In the genomic region with DNA sequence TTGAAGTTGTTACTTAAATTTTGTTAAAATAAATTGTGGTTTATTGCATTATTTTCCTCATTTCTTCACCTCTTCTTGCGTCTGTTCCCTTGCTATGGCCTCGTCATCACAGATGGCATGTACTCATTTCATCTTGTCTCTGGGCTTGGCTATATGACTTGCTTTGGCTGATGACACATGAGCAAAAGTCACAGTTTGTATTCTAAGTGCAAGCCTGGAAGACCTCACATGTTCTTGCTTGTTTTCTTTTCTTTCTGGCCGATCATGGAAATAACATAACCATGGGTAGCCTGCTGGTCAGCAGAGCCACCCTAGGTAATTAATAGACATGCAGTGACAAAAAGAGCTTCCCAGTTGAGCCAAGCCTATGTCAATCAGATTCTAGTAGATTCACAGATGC, we compare ENCODE assay signal across 18 cellular contexts.
"Had no signal": no experiment of that assay in that cellular context is flagged by ENCODE, and none has a peak within 500 bp of the region (broad histone marks: within the 10 kb centered on the region; RNA-seq: fewer than 3 reads in every experiment).

No MANE protein-coding gene starts in this region.

- H3K9me3 Mint-ChIP-seq: activated CD4-positive, alpha-beta T cell treated with anti-CD3 and anti-CD28 coated beads, Interleukin-2, amount 10 ng/mL, durations not matched to agents 24 days and 14 days; central memory CD8-positive, alpha-beta T cell; neural progenitor cell; stimulated activated effector memory CD8-positive, alpha-beta T cell treated with anti-CD3 and anti-CD28 coated beads, Interleukin-12 subunit alpha, Interleukin-12 subunit beta, amount 100 ng/mL, for 72 hours; WTC11 had no signal

- DNase-seq: activated CD4-positive, alpha-beta T cell treated with anti-CD3 and anti-CD28 coated beads, Interleukin-2, amount 10 ng/mL, durations not matched to agents 24 days and 14 days; activated CD8-positive, alpha-beta memory T cell treated with anti-CD3 and anti-CD28 coated beads, Interleukin-2, amount 50 U/mL, for 4 hours; activated CD8-positive, alpha-beta T cell treated with anti-CD3 and anti-CD28 coated beads, Interleukin-2, amount 10 ng/mL, durations not matched to agents 7 days and 5 days; activated effector memory CD4-positive, alpha-beta T cell treated with anti-CD3 and anti-CD28 coated beads, Interleukin-2, amount 50 U/mL, for 16 hours; activated T-cell treated with anti-CD3 and anti-CD28 coated beads, Interleukin-2, amount 50 U/mL, for 48 hours; adrenal gland; cortex of kidney; effector CD4-positive, alpha-beta T cell; lower lobe of right lung; pancreas; sigmoid colon; stimulated activated CD4-positive, alpha-beta T cell treated with anti-CD3 and anti-CD28 coated beads, Interleukin-12 subunit alpha, Interleukin-12 subunit beta, amount 100 ng/mL, for 4 hours; T-helper 17 cell had no signal

- ATAC-seq: activated CD8-positive, alpha-beta T cell treated with anti-CD3 and anti-CD28 coated beads, Interleukin-2, amount 10 ng/mL, durations not matched to agents 7 days and 5 days; lower lobe of right lung; pancreas; stimulated activated effector memory CD8-positive, alpha-beta T cell treated with anti-CD3 and anti-CD28 coated beads, Interleukin-12 subunit alpha, Interleukin-12 subunit beta, amount 100 ng/mL, for 72 hours; T-helper 17 cell; WTC11 had no signal

- H3K4me1 Mint-ChIP-seq: activated CD4-positive, alpha-beta T cell treated with anti-CD3 and anti-CD28 coated beads, Interleukin-2, amount 10 ng/mL, durations not matched to agents 24 days and 14 days; activated naive CD4-positive, alpha-beta T cell treated with anti-CD3 and anti-CD28 coated beads, Interleukin-2, amount 50 U/mL, for 24 hours; central memory CD8-positive, alpha-beta T cell; stimulated activated effector memory CD8-positive, alpha-beta T cell treated with anti-CD3 and anti-CD28 coated beads, Interleukin-12 subunit alpha, Interleukin-12 subunit beta, amount 100 ng/mL, for 72 hours; T-helper 17 cell had no signal

- H3K4me2 ChIP-seq: neural progenitor cell had no signal

- H3K4me3 Mint-ChIP-seq: activated CD4-positive, alpha-beta T cell treated with anti-CD3 and anti-CD28 coated beads, Interleukin-2, amount 10 ng/mL, durations not matched to agents 24 days and 14 days; activated CD8-positive, alpha-beta T cell treated with anti-CD3 and anti-CD28 coated beads, Interleukin-2, amount 10 ng/mL, durations not matched to agents 7 days and 5 days; activated naive CD4-positive, alpha-beta T cell treated with anti-CD3 and anti-CD28 coated beads, Interleukin-2, amount 50 U/mL, for 24 hours; central memory CD8-positive, alpha-beta T cell; neural progenitor cell; stimulated activated effector memory CD8-positive, alpha-beta T cell treated with anti-CD3 and anti-CD28 coated beads, Interleukin-12 subunit alpha, Interleukin-12 subunit beta, amount 100 ng/mL, for 72 hours; T-helper 17 cell; WTC11 had no signal

- H3K9me3 ChIP-seq: adrenal gland, lower lobe of right lung, pancreas, sigmoid colon had no signal

- H3K36me3 Mint-ChIP-seq: activated naive CD4-positive, alpha-beta T cell treated with anti-CD3 and anti-CD28 coated beads, Interleukin-2, amount 50 U/mL, for 24 hours; stimulated activated effector memory CD8-positive, alpha-beta T cell treated with anti-CD3 and anti-CD28 coated beads, Interleukin-12 subunit alpha, Interleukin-12 subunit beta, amount 100 ng/mL, for 72 hours; WTC11 had no signal

- H3K4me1 ChIP-seq: neural progenitor cell, pancreas, sigmoid colon had no signal

- H3K4me3 ChIP-seq: adrenal gland, lower lobe of right lung, neural progenitor cell, pancreas, sigmoid colon had no signal

- H3K27ac Mint-ChIP-seq: activated CD4-positive, alpha-beta T cell treated with anti-CD3 and anti-CD28 coated beads, Interleukin-2, amount 10 ng/mL, durations not matched to agents 24 days and 14 days; activated CD8-positive, alpha-beta T cell treated with anti-CD3 and anti-CD28 coated beads, Interleukin-2, amount 10 ng/mL, durations not matched to agents 7 days and 5 days; activated naive CD4-positive, alpha-beta T cell treated with anti-CD3 and anti-CD28 coated beads, Interleukin-2, amount 50 U/mL, for 24 hours; neural progenitor cell; stimulated activated effector memory CD8-positive, alpha-beta T cell treated with anti-CD3 and anti-CD28 coated beads, Interleukin-12 subunit alpha, Interleukin-12 subunit beta, amount 100 ng/mL, for 72 hours; T-helper 17 cell; WTC11 had no signal

- H3K27ac ChIP-seq: adrenal gland, lower lobe of right lung, neural progenitor cell, pancreas, sigmoid colon had no signal

- H2AFZ ChIP-seq: neural progenitor cell had no signal

- H3K27me3 Mint-ChIP-seq: activated CD4-positive, alpha-beta T cell treated with anti-CD3 and anti-CD28 coated beads, Interleukin-2, amount 10 ng/mL, durations not matched to agents 24 days and 14 days; central memory CD8-positive, alpha-beta T cell had no signal

- H3K36me3 ChIP-seq: adrenal gland, lower lobe of right lung, neural progenitor cell, pancreas, sigmoid colon had no signal

- H3K27me3 ChIP-seq: adrenal gland, neural progenitor cell, pancreas, sigmoid colon had no signal

- H3K9ac ChIP-seq: neural progenitor cell had no signal
